ENCODE assay signal across 1 cellular context in the genomic region with DNA sequence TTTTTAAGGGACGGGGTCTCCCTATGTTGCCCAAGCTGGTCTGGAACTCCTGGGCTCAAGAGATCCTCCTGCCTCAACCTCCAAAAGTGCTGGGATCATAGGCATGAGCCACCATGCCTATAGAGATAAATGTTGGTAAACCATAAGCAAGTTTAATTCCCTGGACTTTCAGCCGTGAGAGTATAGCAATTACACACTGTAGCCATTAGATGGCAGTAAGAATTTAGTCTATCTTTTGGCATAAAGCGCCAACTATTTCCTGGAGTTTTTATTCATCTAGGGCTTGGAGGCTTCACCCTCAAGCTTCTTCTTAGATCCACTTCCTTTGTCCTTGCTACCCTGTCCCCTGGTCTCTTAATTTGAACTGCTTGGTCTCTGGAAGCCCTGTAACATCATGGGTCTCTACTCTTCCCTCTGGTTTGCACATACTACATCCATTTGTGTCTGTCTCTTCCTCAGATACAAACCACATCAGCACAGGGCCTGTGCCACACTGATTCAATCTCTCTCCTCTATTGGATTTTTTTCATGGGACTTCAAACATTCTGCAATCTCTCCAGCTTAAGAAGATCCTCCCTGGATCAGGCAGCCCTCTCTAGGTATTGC.
TF ChIP-seq lines count a peak whose summit lies in the region.

No MANE protein-coding gene starts in this region.

TF ChIP-seq in H1, 55 proteins besides CTCF, POLR2A, EP300 and RAD21:
- TF ChIP-seq TAF1 (IDR thresholded peaks at IDR 0.05; ENCODE audit: low read depth, low read length) (no peak), SRF (IDR thresholded peaks at IDR 0.05; ENCODE audit: low read depth, low read length) (no peak), PHF8 (conservative IDR thresholded peaks at IDR 0.05; ENCODE audit: low read depth, low read length) (no peak), SAP30 (IDR thresholded peaks at IDR 0.05; ENCODE audit: insufficient read depth, insufficient replicate concordance, low read length) (no peak), NRF1 (IDR thresholded peaks at IDR 0.05; ENCODE audit: low read depth, low read length) (no peak), CHD1 (IDR thresholded peaks at IDR 0.05; ENCODE audit: low read depth, low read length) (no peak), RNF2 (IDR thresholded peaks at IDR 0.05; ENCODE audit: borderline replicate concordance, low read depth, low read length, missing control alignments, poor library complexity, severe bottlenecking) (no peak), KDM5A (IDR thresholded peaks at IDR 0.05; ENCODE audit: low read length) (no peak), SP1 (IDR thresholded peaks at IDR 0.05; ENCODE audit: low read depth, low read length) (no peak), TBP (IDR thresholded peaks at IDR 0.05; ENCODE audit: low read depth, low read length) (no peak), KDM1A (IDR thresholded peaks at IDR 0.05; ENCODE audit: borderline replicate concordance, low read length) (no peak), HDAC6 (IDR thresholded peaks at IDR 0.05; ENCODE audit: low read depth, low read length) (no peak), POU5F1 (IDR thresholded peaks at IDR 0.05; ENCODE audit: low read depth, low read length) (no peak), JUND (IDR thresholded peaks at IDR 0.05; ENCODE audit: low read length) (no peak), YY1 (IDR thresholded peaks at IDR 0.05; ENCODE audit: low read depth, low read length) (no peak)
- TF ChIP-seq, protein P1, sequence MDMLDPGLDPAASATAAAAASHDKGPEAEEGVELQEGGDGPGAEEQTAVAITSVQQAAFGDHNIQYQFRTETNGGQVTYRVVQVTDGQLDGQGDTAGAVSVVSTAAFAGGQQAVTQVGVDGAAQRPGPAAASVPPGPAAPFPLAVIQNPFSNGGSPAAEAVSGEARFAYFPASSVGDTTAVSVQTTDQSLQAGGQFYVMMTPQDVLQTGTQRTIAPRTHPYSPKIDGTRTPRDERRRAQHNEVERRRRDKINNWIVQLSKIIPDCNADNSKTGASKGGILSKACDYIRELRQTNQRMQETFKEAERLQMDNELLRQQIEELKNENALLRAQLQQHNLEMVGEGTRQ (IDR thresholded peaks at IDR 0.05; ENCODE audit: low read length): no peak
